ENCODE assay signal across 13 cellular contexts in genomic region chr10:110576220-110576619, GRCh38. TPM values are rescaled to one million over a fixed set of nuclear protein-coding genes. Genes with fewer than 3 reads are reported as not detected.
DNase-seq lines count a peak whose midpoint lies in the region; ATAC-seq and TF ChIP-seq lines count a peak whose summit lies in the region.
"Had no signal": no experiment of that assay in that cellular context is flagged by ENCODE, and none has a peak within 500 bp of the region (broad histone marks: within the 10 kb centered on the region; RNA-seq: fewer than 3 reads in every experiment).

No MANE protein-coding gene starts in this region.

- peaks cover 0 to 69% (median 50%) of the 10 kb centered on the region in 9 donors for H3K36me3 ChIP-seq in heart left ventricle
- peaks cover 0 to 49% of the 10 kb centered on the region in 2 donors for H3K36me3 ChIP-seq in vagina

- TF ChIP-seq CTCF in fibroblast of the aortic adventitia (IDR thresholded peaks at IDR 0.05; ENCODE audit: insufficient read depth, low read length) = no peak
- TF ChIP-seq CTCF in heart left ventricle (IDR thresholded peaks at IDR 0.05) = no peak
- TF ChIP-seq CTCF in vagina (IDR thresholded peaks at IDR 0.05) = no peak

- TF ChIP-seq POLR2A in heart left ventricle (IDR thresholded peaks at IDR 0.05) (no peak), vagina (IDR thresholded peaks at IDR 0.05) (no peak)

- H3K4me1 Mint-ChIP-seq in stimulated activated naive CD8-positive, alpha-beta T cell treated with anti-CD3 and anti-CD28 coated beads, Interleukin-15, amount 100 ng/mL, for 72 hours = peaks cover 33% of the 10 kb centered on the region
- H3K4me1 Mint-ChIP-seq in activated T-helper 2 cell treated with anti-CD3 and anti-CD28 coated beads, Interferon-gamma antibody, Interleukin-2, Interleukin-4, amounts not matched to agents 10 μg/mL and 5 μg/mL and 100 μg/mL, durations not matched to agents 14 hours and 24 hours and 36 hours (ENCODE audit: low read depth) = peaks cover 36% of the 10 kb centered on the region

- no peaks in the 10 kb centered on the region for H3K9me3 Mint-ChIP-seq in stimulated activated naive CD8-positive, alpha-beta T cell treated with anti-CD3 and anti-CD28 coated beads, Interleukin-15, amount 100 ng/mL, for 72 hours
- H3K9me3 Mint-ChIP-seq in activated T-helper 2 cell treated with anti-CD3 and anti-CD28 coated beads, Interferon-gamma antibody, Interleukin-2, Interleukin-4, amounts not matched to agents 10 μg/mL and 5 μg/mL and 100 μg/mL, durations not matched to agents 14 hours and 24 hours and 36 hours = no peaks in the 10 kb centered on the region
- H3K9me3 Mint-ChIP-seq: central memory CD8-positive, alpha-beta T cell; stimulated activated memory B cell treated with anti-CD40 and anti-IgM and Interleukin-4, amounts not matched to agents 10 μg/mL and 1 μg/mL and 100 μg/mL, for 72 hours had no signal

- ATAC-seq in stimulated activated naive CD8-positive, alpha-beta T cell treated with anti-CD3 and anti-CD28 coated beads, Interleukin-15, Interleukin-2, amounts not matched to agents 100 U/mL and 50 U/mL, for 24 hours = peak; percentile 14
- ATAC-seq in stimulated activated naive CD8-positive, alpha-beta T cell treated with anti-CD3 and anti-CD28 coated beads, Interleukin-15, amount 100 ng/mL, for 72 hours = no peak
- ATAC-seq in heart left ventricle (no peak), GM21423 (IDR thresholded peaks at IDR 0.05; ENCODE audit: unreplicated experiment) (no peak)
- ATAC-seq: stimulated activated memory B cell treated with anti-CD40 and anti-IgM and Interleukin-4, amounts not matched to agents 10 μg/mL and 1 μg/mL and 100 μg/mL, for 72 hours had no signal

- 75 to 79% (median 76%) methylated on average over 5 of the region's 5 CpGs for WGBS in heart left ventricle, 4 donors

- no peak overlapping the region for H3K27ac Mint-ChIP-seq in stimulated activated naive CD8-positive, alpha-beta T cell treated with anti-CD3 and anti-CD28 coated beads, Interleukin-15, amount 100 ng/mL, for 72 hours
- peak overlapping the region; percentile 44 for H3K27ac Mint-ChIP-seq in activated T-helper 2 cell treated with anti-CD3 and anti-CD28 coated beads, Interferon-gamma antibody, Interleukin-2, Interleukin-4, amounts not matched to agents 10 μg/mL and 5 μg/mL and 100 μg/mL, durations not matched to agents 14 hours and 24 hours and 36 hours
- H3K27ac Mint-ChIP-seq: stimulated activated memory B cell treated with anti-CD40 and anti-IgM and Interleukin-4, amounts not matched to agents 10 μg/mL and 1 μg/mL and 100 μg/mL, for 72 hours had no signal

- no peak overlapping the region for H3K4me3 Mint-ChIP-seq in stimulated activated naive CD8-positive, alpha-beta T cell treated with anti-CD3 and anti-CD28 coated beads, Interleukin-15, amount 100 ng/mL, for 72 hours
- H3K4me3 Mint-ChIP-seq in activated T-helper 2 cell treated with anti-CD3 and anti-CD28 coated beads, Interferon-gamma antibody, Interleukin-2, Interleukin-4, amounts not matched to agents 10 μg/mL and 5 μg/mL and 100 μg/mL, durations not matched to agents 14 hours and 24 hours and 36 hours (ENCODE audit: low read depth) = no peak overlapping the region
- H3K4me3 Mint-ChIP-seq: central memory CD8-positive, alpha-beta T cell; stimulated activated memory B cell treated with anti-CD40 and anti-IgM and Interleukin-4, amounts not matched to agents 10 μg/mL and 1 μg/mL and 100 μg/mL, for 72 hours had no signal

- peaks cover 0 to 33% (median 14%) of the 10 kb centered on the region in 12 donors for H3K4me1 ChIP-seq in heart left ventricle
- H3K4me1 ChIP-seq in vagina = peaks cover 18% of the 10 kb centered on the region

- H3K27me3 ChIP-seq in heart left ventricle (no peaks in the 10 kb centered on the region), vagina (no peaks in the 10 kb centered on the region)
- H3K27me3 ChIP-seq: BLaER1 had no signal

- peaks cover 67% of the 10 kb centered on the region for H3K36me3 Mint-ChIP-seq in activated T-helper 2 cell treated with anti-CD3 and anti-CD28 coated beads, Interferon-gamma antibody, Interleukin-2, Interleukin-4, amounts not matched to agents 10 μg/mL and 5 μg/mL and 100 μg/mL, durations not matched to agents 14 hours and 24 hours and 36 hours (ENCODE audit: low read depth)

- no peak overlapping the region for H3K4me3 ChIP-seq in fibroblast of the aortic adventitia (ENCODE audit: low read depth, low read length)
- no peak overlapping the region for H3K4me3 ChIP-seq in heart left ventricle
- no peak overlapping the region for H3K4me3 ChIP-seq in vagina
- H3K4me3 ChIP-seq: BLaER1 had no signal

- H3K27ac ChIP-seq in heart left ventricle = no peak overlapping the region
- no peak overlapping the region for H3K27ac ChIP-seq in vagina
- H3K27ac ChIP-seq: BLaER1, epithelial cell of prostate had no signal

- no peaks in the 10 kb centered on the region for H3K9me3 ChIP-seq in heart left ventricle
- H3K9me3 ChIP-seq in vagina = no peaks in the 10 kb centered on the region
- H3K9me3 ChIP-seq: BLaER1 had no signal

- intact Hi-C loops in activated T-helper 2 cell treated with anti-CD3 and anti-CD28 coated beads, Interferon-gamma antibody, Interleukin-2, Interleukin-4, amounts not matched to agents 10 μg/mL and 5 μg/mL and 100 μg/mL, durations not matched to agents 14 hours and 24 hours and 36 hours (cut with micrococcal nuclease) = no loop called here
- intact Hi-C loops in heart left ventricle (cut with DNase I) (no loop called here), vagina (cut with DNase I) (no loop called here)

- H3K27me3 Mint-ChIP-seq in stimulated activated naive CD8-positive, alpha-beta T cell treated with anti-CD3 and anti-CD28 coated beads, Interleukin-15, amount 100 ng/mL, for 72 hours = no peaks in the 10 kb centered on the region
- no peaks in the 10 kb centered on the region for H3K27me3 Mint-ChIP-seq in activated T-helper 2 cell treated with anti-CD3 and anti-CD28 coated beads, Interferon-gamma antibody, Interleukin-2, Interleukin-4, amounts not matched to agents 10 μg/mL and 5 μg/mL and 100 μg/mL, durations not matched to agents 14 hours and 24 hours and 36 hours (ENCODE audit: low read depth)
- H3K27me3 Mint-ChIP-seq: central memory CD8-positive, alpha-beta T cell; stimulated activated memory B cell treated with anti-CD40 and anti-IgM and Interleukin-4, amounts not matched to agents 10 μg/mL and 1 μg/mL and 100 μg/mL, for 72 hours had no signal

- no peak for DNase-seq in stimulated activated naive CD8-positive, alpha-beta T cell treated with anti-CD3 and anti-CD28 coated beads, Interleukin-15, Interleukin-2, amounts not matched to agents 100 U/mL and 50 U/mL, for 24 hours
- DNase-seq in stimulated activated naive CD8-positive, alpha-beta T cell treated with anti-CD3 and anti-CD28 coated beads, Interleukin-15, amount 100 ng/mL, for 72 hours = no peak
- DNase-seq in activated T-helper 2 cell treated with anti-CD3 and anti-CD28 coated beads, Interferon-gamma antibody, Interleukin-2, Interleukin-4, amounts not matched to agents 10 μg/mL and 5 μg/mL and 100 μg/mL, durations not matched to agents 14 hours and 24 hours and 36 hours (ENCODE audit: low spot score) = no peak
- DNase-seq in fibroblast of the aortic adventitia (ENCODE audit: low read depth) (peak; percentile 87), LoVo (ENCODE audit: low spot score) (no peak), heart left ventricle (no peak), vagina (ENCODE audit: extremely low spot score in 2 of 2) (no peak)
- DNase-seq: activated CD8-positive, alpha-beta memory T cell treated with anti-CD3 and anti-CD28 coated beads, Interleukin-2, amount 50 U/mL, for 48 hours had no signal

RNA-seq across cellular contexts. Expression of gene SMC3, which starts 8.7 kb away (rescaled TPM):
- 78.4 and 78.8 TPM in 2 replicates for total RNA-seq in activated T-helper 2 cell treated with anti-CD3 and anti-CD28 coated beads, Interferon-gamma antibody, Interleukin-2, Interleukin-4, amounts not matched to agents 10 μg/mL and 5 μg/mL and 100 μg/mL, durations not matched to agents 14 hours and 24 hours and 36 hours
- 49.3 and 58.3 TPM in 2 replicates for total RNA-seq in fibroblast of the aortic adventitia (ENCODE audit: low replicate concordance)
- 10 to 100 TPM; 14.4 to 29.2 (median 20.1) TPM for total RNA-seq in heart left ventricle
- 10 to 100 TPM; 12.0 to 18.7 TPM for polyA plus RNA-seq in heart left ventricle
- total RNA-seq in vagina = 27.5 TPM
